In genomic region chr13:33284916-33285315, GRCh38 we compare ENCODE assay signal across 8 cellular contexts. TPM values are rescaled to one million over a fixed set of nuclear protein-coding genes. Genes with fewer than 3 reads are reported as not detected.
DNase-seq lines count a peak whose midpoint lies in the region; ATAC-seq and TF ChIP-seq lines count a peak whose summit lies in the region.

No MANE protein-coding gene starts in this region.

- H3K4me3 ChIP-seq in colonic mucosa: peak overlapping the region; percentile 44
- peak overlapping the region; percentile 56 to 62 for H3K4me3 ChIP-seq in uterus

- H3K9me3 ChIP-seq in colonic mucosa: no peaks in the 10 kb centered on the region
- no peaks in the 10 kb centered on the region for H3K9me3 ChIP-seq in uterus

- intact Hi-C loops in colonic mucosa (cut with DNase I): no loop called here
- intact Hi-C loops in uterus (cut with DNase I; ENCODE audit: low total_unique reads): loop anchor here (5.0 kb wide), 1 partner anchor 257 kb away; no protein-coding TSS in a partner anchor

- no peaks in the 10 kb centered on the region for H3K9me3 Mint-ChIP-seq in memory B cell

- no peak for DNase-seq in colonic mucosa
- DNase-seq in memory B cell (ENCODE audit: low spot score in 2 of 2): no peak
- DNase-seq in uterus: no peak
- DNase-seq in NCI-H187 (lab: John Stamatoyannopoulos, UW): no peak
- DNase-seq in NCI-H1930 (lab: John Stamatoyannopoulos, UW): no peak
- no peak for DNase-seq in NCI-H2196 treated with DMSO at 0.1 percent for 48 hours (lab: John Stamatoyannopoulos, UW; ENCODE audit: unreplicated experiment)

- H3K27ac Mint-ChIP-seq in memory B cell: no peak overlapping the region

- ATAC-seq in GM19324 (IDR thresholded peaks at IDR 0.05; ENCODE audit: low FRiP score, unreplicated experiment): peak; percentile 37
- ATAC-seq in HG03442 (IDR thresholded peaks at IDR 0.05; ENCODE audit: unreplicated experiment): peak; percentile 28
- ATAC-seq in memory B cell (ENCODE audit: low read depth): no peak

- peak overlapping the region; percentile 71 for H3K4me3 Mint-ChIP-seq in memory B cell

- TF ChIP-seq POLR2A in uterus (IDR thresholded peaks at IDR 0.05): no peak

- H3K27ac ChIP-seq in colonic mucosa: peak overlapping the region; percentile 87
- peak overlapping the region; percentile 94 to 98 for H3K27ac ChIP-seq in uterus

- no peaks in the 10 kb centered on the region for H3K36me3 Mint-ChIP-seq in memory B cell

- TF ChIP-seq CTCF in colonic mucosa (IDR thresholded peaks at IDR 0.05) (no peak), uterus (IDR thresholded peaks at IDR 0.05) (no peak)

- H3K36me3 ChIP-seq in colonic mucosa (no peaks in the 10 kb centered on the region), uterus (no peaks in the 10 kb centered on the region)

- H3K4me1 Mint-ChIP-seq in memory B cell: peaks cover 13% of the 10 kb centered on the region

- peaks cover 5% of the 10 kb centered on the region for H3K4me1 ChIP-seq in colonic mucosa
- H3K4me1 ChIP-seq in uterus: peaks cover 0 to 6% of the 10 kb centered on the region in 2 donors

- H3K27me3 Mint-ChIP-seq in memory B cell: peaks cover 16% of the 10 kb centered on the region

- no peaks in the 10 kb centered on the region for H3K27me3 ChIP-seq in colonic mucosa
- no peaks in the 10 kb centered on the region for H3K27me3 ChIP-seq in uterus

- H3K9ac ChIP-seq in colonic mucosa (ENCODE audit: low read depth in 2 of 2, low read length in 2 of 2): peak overlapping the region; percentile 63 to 98

RNA-seq across cellular contexts. Expression of gene STARD13, which starts 0.6 kb away (rescaled TPM):
- 10 to 100 TPM; 21.3 to 30.2 TPM for total RNA-seq in colonic mucosa
- total RNA-seq in uterus: 10 to 100 TPM; 36.8 to 65.6 (median 46.0) TPM
